In the genomic region with DNA sequence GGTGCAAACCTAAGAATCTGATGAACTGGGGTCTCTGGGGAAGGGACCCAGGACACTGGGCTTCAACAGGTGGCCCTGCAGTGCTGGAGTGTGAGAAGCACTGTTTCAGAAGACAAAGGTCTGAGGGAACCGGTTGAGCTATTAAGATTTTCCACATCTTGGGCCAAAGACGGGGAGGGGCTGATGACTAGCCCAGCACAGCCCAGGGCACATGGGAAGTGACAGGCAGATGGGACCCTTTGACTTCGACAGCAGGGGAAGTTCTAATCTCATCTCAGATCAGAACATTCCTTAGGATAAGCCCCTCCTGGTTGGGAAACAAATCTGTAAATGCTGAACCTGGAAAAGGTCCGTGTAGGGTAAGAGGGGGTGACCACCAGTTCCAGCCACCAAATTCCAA, we compare ENCODE assay signal across 13 cellular contexts.
A peak's percentile ranks its signal among the peaks of the same experiment; 100 is the strongest.
DNase-seq lines count a peak whose midpoint lies in the region; ATAC-seq and TF ChIP-seq lines count a peak whose summit lies in the region.
"Had no signal": no experiment of that assay in that cellular context is flagged by ENCODE, and none has a peak within 500 bp of the region (broad histone marks: within the 10 kb centered on the region; RNA-seq: fewer than 3 reads in every experiment).

No MANE protein-coding gene starts in this region.

- H3K4me3 Mint-ChIP-seq in nephron, result no peak overlapping the region

- no peak for ATAC-seq in HG02938 (IDR thresholded peaks at IDR 0.05; ENCODE audit: unreplicated experiment)
- ATAC-seq: HCT116, PC-3 had no signal

- H3K4me1 Mint-ChIP-seq in nephron, result peaks cover 93% of the 10 kb centered on the region

- DNase-seq in CD1c-positive myeloid dendritic cell (ENCODE audit: extremely low spot score) (peak; percentile 31), NCI-H82 (lab: John Stamatoyannopoulos, UW) (peak; percentile 78), dermis blood vessel endothelial cell (peak; percentile 71), AG08395 (ENCODE audit: low spot score) (no peak), SHP77 treated with DMSO at 0.1 percent for 48 hours (lab: John Stamatoyannopoulos, UW) (no peak)
- DNase-seq in stimulated activated CD4-positive, alpha-beta T cell treated with anti-CD3 and anti-CD28 coated beads, Interleukin-12 subunit alpha, Interleukin-12 subunit beta, amount 100 ng/mL, for 4 hours, result no peak
- DNase-seq: activated effector memory CD4-positive, alpha-beta T cell treated with Interleukin-2 at 50 U/mL for 16 hours; KBM-7; NCI-H187 treated with DMSO at 0.1 percent for 48 hours; PC-3 had no signal

- H3K27me3 Mint-ChIP-seq in nephron (ENCODE audit: low read depth), result peaks cover 4% of the 10 kb centered on the region

- H3K9me3 Mint-ChIP-seq in nephron, result no peaks in the 10 kb centered on the region

- H3K36me3 Mint-ChIP-seq in nephron (ENCODE audit: low read depth), result no peaks in the 10 kb centered on the region

- TF ChIP-seq CTCF in nephron (IDR thresholded peaks at IDR 0.05; ENCODE audit: unreplicated experiment in 3 of 3), result no peak

- H3K27ac Mint-ChIP-seq in nephron, result peak overlapping the region; percentile 13 to 31 (median 21)

Comparison
In these comparisons a context has a peak if more than half of its experiments do, and no peak if none do; other contexts are left out.
1. DNase-seq: peak in CD1c-positive myeloid dendritic cell (single experiment), NCI-H82 (single experiment) and dermis blood vessel endothelial cell (single experiment); none in AG08395 (single experiment), SHP77 treated with DMSO at 0.1 percent for 48 hours (single experiment) and stimulated activated CD4-positive, alpha-beta T cell treated with anti-CD3 and anti-CD28 coated beads, Interleukin-12 subunit alpha, Interleukin-12 subunit beta, amount 100 ng/mL, for 4 hours (single experiment).